ENCODE assay signal across 28 cellular contexts in genomic region chr5:1527533-1528205, GRCh38. TPM values are rescaled to one million over a fixed set of nuclear protein-coding genes. Genes with fewer than 3 reads are reported as not detected.
A peak's percentile ranks its signal among the peaks of the same experiment; 100 is the strongest.
DNase-seq lines count a peak whose midpoint lies in the region; ATAC-seq and TF ChIP-seq lines count a peak whose summit lies in the region.
"Had no signal": no experiment of that assay in that cellular context is flagged by ENCODE, and none has a peak within 500 bp of the region (broad histone marks: within the 10 kb centered on the region; RNA-seq: fewer than 3 reads in every experiment).

No MANE protein-coding gene starts in this region.

- H3K9me3 Mint-ChIP-seq in activated naive CD4-positive, alpha-beta T cell treated with anti-CD3 and anti-CD28 coated beads, Interleukin-2, amount 50 U/mL, for 24 hours = no peaks in the 10 kb centered on the region
- H3K9me3 Mint-ChIP-seq in activated naive CD4-positive, alpha-beta T cell treated with anti-CD3 and anti-CD28 coated beads for 36 hours = no peaks in the 10 kb centered on the region
- H3K9me3 Mint-ChIP-seq: activated CD8-positive, alpha-beta T cell treated with anti-CD3 and anti-CD28 coated beads for 36 hours; activated T-cell treated with anti-CD3 and anti-CD28 coated beads, Interleukin-2, amount 50 U/mL, for 4 hours; HFFc6; natural killer cell had no signal

- peak overlapping the region; percentile 90 for H3K4me3 ChIP-seq in OCI-LY7 (ENCODE audit: low read depth, low read length, poor library complexity, severe bottlenecking)
- H3K4me3 ChIP-seq: A549, pancreas, PC-9, sigmoid colon had no signal

- H3K36me3 ChIP-seq in OCI-LY7 (ENCODE audit: insufficient read depth, low read length) = no peaks in the 10 kb centered on the region
- H3K36me3 ChIP-seq: BE2C, pancreas, sigmoid colon had no signal

- peaks cover under 1% of the 10 kb centered on the region for H4K20me1 ChIP-seq in OCI-LY7 (ENCODE audit: insufficient read depth, low read length)

- no peak overlapping the region for H3K4me3 Mint-ChIP-seq in activated naive CD4-positive, alpha-beta T cell treated with anti-CD3 and anti-CD28 coated beads, Interleukin-2, amount 50 U/mL, for 24 hours
- no peak overlapping the region for H3K4me3 Mint-ChIP-seq in activated naive CD4-positive, alpha-beta T cell treated with anti-CD3 and anti-CD28 coated beads for 36 hours
- H3K4me3 Mint-ChIP-seq: activated CD8-positive, alpha-beta T cell treated with anti-CD3 and anti-CD28 coated beads for 36 hours; activated naive CD8-positive, alpha-beta T cell; activated T-cell treated with anti-CD3 and anti-CD28 coated beads, Interleukin-2, amount 50 U/mL, for 4 hours; HFFc6; natural killer cell had no signal

- H3K27ac Mint-ChIP-seq in activated naive CD4-positive, alpha-beta T cell treated with anti-CD3 and anti-CD28 coated beads, Interleukin-2, amount 50 U/mL, for 24 hours = peak overlapping the region; percentile 11
- no peak overlapping the region for H3K27ac Mint-ChIP-seq in activated naive CD4-positive, alpha-beta T cell treated with anti-CD3 and anti-CD28 coated beads for 36 hours
- H3K27ac Mint-ChIP-seq: activated naive CD8-positive, alpha-beta T cell; HFFc6 had no signal

- POLR2A ChIA-PET in OCI-LY7 (lab: Charles Lee) = interaction anchor here (2.9 kb wide), 1 partner anchor 8 kb away, joined by 20 read pairs; no protein-coding TSS in a partner anchor

- peaks cover 47% of the 10 kb centered on the region for H3K4me1 ChIP-seq in OCI-LY7 (ENCODE audit: insufficient read depth, low read length, poor library complexity, severe bottlenecking)
- H3K4me1 ChIP-seq: BE2C, pancreas had no signal

- CTCF ChIA-PET in activated naive CD4-positive, alpha-beta T cell treated with anti-CD3 and anti-CD28 coated beads for 36 hours (lab: Charles Lee) = interaction anchor here (1.4 kb wide), 1 partner anchor 147 kb away, joined by 4 read pairs; no protein-coding TSS in a partner anchor
- CTCF ChIA-PET in OCI-LY7 (lab: Charles Lee; ENCODE audit: unreplicated experiment) = interaction anchor here (0.6 kb wide), 1 partner anchor 465 kb away, joined by 3 read pairs; no protein-coding TSS in a partner anchor

- peak overlapping the region; percentile 87 for H3K27ac ChIP-seq in OCI-LY7 (ENCODE audit: low read depth, low read length, poor library complexity, severe bottlenecking)
- H3K27ac ChIP-seq: A549, pancreas, PC-9, sigmoid colon had no signal

- no peak overlapping the region for H2AFZ ChIP-seq in OCI-LY7 (ENCODE audit: low read length)
- H2AFZ ChIP-seq: PC-9 had no signal

- peaks cover 6% of the 10 kb centered on the region for H3K79me2 ChIP-seq in OCI-LY7 (ENCODE audit: insufficient read depth, low read depth, low read length)

- peaks cover 6% of the 10 kb centered on the region; the same call in 1 of the 2 replicates for H3K9me3 ChIP-seq in OCI-LY7 (ENCODE audit: low read length)
- H3K9me3 ChIP-seq: A549, BE2C, pancreas, sigmoid colon had no signal

- BruUV-seq in OCI-LY7 (replicated peaks; lab: Mats Ljungman, UMichigan) = no TSS peak

- no peaks in the 10 kb centered on the region for H3K9me2 ChIP-seq in OCI-LY7 (ENCODE audit: insufficient read depth, low read length)

- ATAC-seq in HG02970 (IDR thresholded peaks at IDR 0.05; ENCODE audit: low FRiP score, unreplicated experiment) (no peak), GM21360 (IDR thresholded peaks at IDR 0.05; ENCODE audit: unreplicated experiment) (no peak)
- ATAC-seq: A549; activated CD8-positive, alpha-beta T cell treated with anti-CD3 and anti-CD28 coated beads for 36 hours; activated T-cell treated with anti-CD3 and anti-CD28 coated beads, Interleukin-2, amount 50 U/mL, for 4 hours; left colon; natural killer cell; pancreas had no signal

- no peak for TF ChIP-seq CTCF in OCI-LY7 (conservative IDR thresholded peaks at IDR 0.05; ENCODE audit: low read length)

- no peak for DNase-seq in activated naive CD4-positive, alpha-beta T cell treated with anti-CD3 and anti-CD28 coated beads for 36 hours
- DNase-seq in OCI-LY7 (ENCODE audit: low spot score) (no peak), islet precursor cell (peak; percentile 18), cerebellar nuclear complex (lab: John Stamatoyannopoulos, UW) (no peak)
- DNase-seq in stimulated activated CD8-positive, alpha-beta memory T cell treated with anti-CD3 and anti-CD28 coated beads, Interleukin-4, amount 100 ng/mL, for 48 hours = peak; percentile 20
- DNase-seq: activated CD4-positive, alpha-beta T cell treated with anti-CD3 and anti-CD28 coated beads for 1 hour; activated CD8-positive, alpha-beta T cell treated with anti-CD3 and anti-CD28 coated beads for 36 hours; activated T-cell treated with anti-CD3 and anti-CD28 coated beads, Interleukin-2, amount 50 U/mL, for 4 hours; BE2C; central memory CD4-positive, alpha-beta T cell; DMS53; HFFc6; left colon; MM.1S; NCI-H146; NCI-H510A treated with DMSO at 0.1 percent for 48 hours; PC-9; SIG-M5; stimulated activated CD4-positive, alpha-beta T cell treated with anti-CD3 and anti-CD28 coated beads, Interleukin-15, amount 100 ng/mL, for 24 hours; T-helper 1 cell had no signal

- no peaks in the 10 kb centered on the region for H3K27me3 Mint-ChIP-seq in activated naive CD4-positive, alpha-beta T cell treated with anti-CD3 and anti-CD28 coated beads, Interleukin-2, amount 50 U/mL, for 24 hours
- no peaks in the 10 kb centered on the region for H3K27me3 Mint-ChIP-seq in activated naive CD4-positive, alpha-beta T cell treated with anti-CD3 and anti-CD28 coated beads for 36 hours (ENCODE audit: low read depth)
- H3K27me3 Mint-ChIP-seq: activated CD8-positive, alpha-beta T cell treated with anti-CD3 and anti-CD28 coated beads for 36 hours; activated naive CD8-positive, alpha-beta T cell had no signal

- peak overlapping the region; percentile 96 for H3K4me2 ChIP-seq in OCI-LY7 (ENCODE audit: low read length)
- H3K4me2 ChIP-seq: A549, PC-9 had no signal

- intact Hi-C loops in activated naive CD4-positive, alpha-beta T cell treated with anti-CD3 and anti-CD28 coated beads for 36 hours (cut with micrococcal nuclease) = no loop called here
- intact Hi-C loops in OCI-LY7 (cut with micrococcal nuclease; ENCODE audit: unreplicated experiment) = loop anchor here (5.0 to 10.0 kb wide), 2 partner anchors 213 to 270 kb away; partner anchors contain the start of gene MRPL36

- H3K4me1 Mint-ChIP-seq in activated naive CD4-positive, alpha-beta T cell treated with anti-CD3 and anti-CD28 coated beads, Interleukin-2, amount 50 U/mL, for 24 hours = peaks cover 3% of the 10 kb centered on the region
- peaks cover 6% of the 10 kb centered on the region for H3K4me1 Mint-ChIP-seq in activated naive CD4-positive, alpha-beta T cell treated with anti-CD3 and anti-CD28 coated beads for 36 hours (ENCODE audit: low read depth)

- H3K36me3 Mint-ChIP-seq in activated naive CD4-positive, alpha-beta T cell treated with anti-CD3 and anti-CD28 coated beads, Interleukin-2, amount 50 U/mL, for 24 hours = no peaks in the 10 kb centered on the region
- H3K36me3 Mint-ChIP-seq in activated naive CD4-positive, alpha-beta T cell treated with anti-CD3 and anti-CD28 coated beads for 36 hours (ENCODE audit: low read depth) = no peaks in the 10 kb centered on the region
- H3K36me3 Mint-ChIP-seq: activated naive CD8-positive, alpha-beta T cell; natural killer cell had no signal

RNA-seq across cellular contexts. Expression of gene LPCAT1, which starts 3.9 kb away (rescaled TPM):
- 10 to 100 TPM; 31.2 to 34.1 TPM for total RNA-seq in activated naive CD4-positive, alpha-beta T cell treated with anti-CD3 and anti-CD28 coated beads for 36 hours
- total RNA-seq in OCI-LY7 (2014; rRNA removed; shearing (Covaris generic)) = 47.7 and 69.1 TPM in 2 replicates
- 57.3 and 63.6 TPM in 2 replicates for total RNA-seq in OCI-LY7 (2022)

Comparison
In these comparisons a context has a peak if more than half of its experiments do, and no peak if none do; other contexts are left out.
1. DNase-seq: peak in islet precursor cell (single experiment) and stimulated activated CD8-positive, alpha-beta memory T cell treated with anti-CD3 and anti-CD28 coated beads, Interleukin-4, amount 100 ng/mL, for 48 hours (single experiment); none in activated naive CD4-positive, alpha-beta T cell treated with anti-CD3 and anti-CD28 coated beads for 36 hours (single experiment), OCI-LY7 (single experiment) and cerebellar nuclear complex (0 of 2).